12 cellular contexts compared by ENCODE assay signal in the genomic region with DNA sequence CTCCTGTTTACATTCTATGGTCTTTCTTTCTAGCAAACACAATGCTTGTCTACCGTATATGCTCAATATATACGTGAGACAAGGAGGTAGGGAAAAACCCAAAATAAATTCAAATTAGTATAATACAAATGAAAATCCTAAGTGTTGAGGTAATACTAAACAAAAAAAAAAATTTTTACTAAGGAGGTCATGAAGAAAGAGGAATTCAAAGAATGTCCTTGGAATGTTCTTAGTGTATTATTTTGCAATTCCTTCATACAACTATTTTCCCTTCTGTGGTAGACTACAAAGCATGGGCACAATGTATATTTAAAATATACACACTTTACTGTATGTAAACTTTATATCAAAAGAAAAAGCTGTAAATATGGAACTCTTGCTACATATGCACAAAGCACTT. TPM values are rescaled to one million over a fixed set of nuclear protein-coding genes. Genes with fewer than 3 reads are reported as not detected.
DNase-seq lines count a peak whose midpoint lies in the region; ATAC-seq and TF ChIP-seq lines count a peak whose summit lies in the region.
"Had no signal": no experiment of that assay in that cellular context is flagged by ENCODE, and none has a peak within 500 bp of the region (broad histone marks: within the 10 kb centered on the region; RNA-seq: fewer than 3 reads in every experiment).

No MANE protein-coding gene starts in this region.

- TF ChIP-seq CTCF in fibroblast of pulmonary artery (IDR thresholded peaks at IDR 0.05; ENCODE audit: low read length, missing control alignments) (no peak), sigmoid colon (IDR thresholded peaks at IDR 0.05) (no peak), heart right ventricle (IDR thresholded peaks at IDR 0.05) (no peak)

- H3K27me3 ChIP-seq in GM23248 (replicated peaks; ENCODE audit: insufficient read depth) (no peaks in the 10 kb centered on the region), skeletal muscle satellite cell (ENCODE audit: control insufficient read depth, insufficient read depth, low read length) (no peaks in the 10 kb centered on the region), sigmoid colon (no peaks in the 10 kb centered on the region), heart right ventricle (no peaks in the 10 kb centered on the region)
- H3K27me3 ChIP-seq: hepatocyte, neural progenitor cell had no signal

- intact Hi-C loops in sigmoid colon (cut with DNase I), result no loop called here
- intact Hi-C loops in heart right ventricle (cut with DNase I), result loop anchor here in 1 of 10 donors (10.0 kb wide), 1 partner anchor 57 kb away; no protein-coding TSS in a partner anchor

- H2AFZ ChIP-seq in GM23248, result no peak overlapping the region
- H2AFZ ChIP-seq: hepatocyte, neural progenitor cell had no signal

- 33 to 34% methylated on average over 2 of the region's 2 CpGs for WGBS in GM23248 (ENCODE audit: low coverage in 1 of 2, low lambda C conversion rate in 2 of 2, missing lambda C conversion rate in 2 of 2), 2 experiments
- 90 to 98% methylated on average over 2 of the region's 2 CpGs for WGBS in sigmoid colon, 2 donors
- WGBS in heart right ventricle, 2 donors, result 84% methylated on average over 2 of the region's 2 CpGs

- no peaks in the 10 kb centered on the region for H3K9me3 ChIP-seq in GM23248 (ENCODE audit: low read depth)
- H3K9me3 ChIP-seq in skeletal muscle satellite cell (replicated peaks; ENCODE audit: low read length), result no peaks in the 10 kb centered on the region
- H3K9me3 ChIP-seq in sigmoid colon, result no peaks in the 10 kb centered on the region
- no peaks in the 10 kb centered on the region for H3K9me3 ChIP-seq in heart right ventricle

- no peaks in the 10 kb centered on the region for H3K9me2 ChIP-seq in GM23248 (ENCODE audit: insufficient read depth)

- peak; percentile 65 for DNase-seq in GM23248
- DNase-seq in fibroblast of pulmonary artery (ENCODE audit: low read depth), result peak; percentile 78
- no peak for DNase-seq in sigmoid colon
- DNase-seq in heart right ventricle, result no peak
- DNase-seq: effector CD4-positive, alpha-beta T cell had no signal

- peaks cover 10% of the 10 kb centered on the region; the same call in 1 of the 2 replicates for H3F3A ChIP-seq in GM23248 (ENCODE audit: insufficient read depth)

- H3K36me3 ChIP-seq in GM23248 (ENCODE audit: low read depth), result no peaks in the 10 kb centered on the region
- H3K36me3 ChIP-seq in skeletal muscle satellite cell (ENCODE audit: insufficient read depth, low read length), result peaks cover 8% of the 10 kb centered on the region
- peaks cover 0 to 17% (median 0%) of the 10 kb centered on the region in 4 donors for H3K36me3 ChIP-seq in sigmoid colon
- peaks cover 0 to 29% (median 7%) of the 10 kb centered on the region in 9 donors for H3K36me3 ChIP-seq in heart right ventricle

- peak overlapping the region; percentile 42 for H3K27ac ChIP-seq in GM23248
- H3K27ac ChIP-seq in sigmoid colon, result no peak overlapping the region
- H3K27ac ChIP-seq in heart right ventricle, result no peak overlapping the region
- H3K27ac ChIP-seq: hepatocyte, neural progenitor cell had no signal

- H3K4me3 ChIP-seq in GM23248 (peak overlapping the region; percentile 22), fibroblast of pulmonary artery (replicated peaks; ENCODE audit: low read depth, low read length) (no peak overlapping the region), skeletal muscle satellite cell (ENCODE audit: low read length) (no peak overlapping the region), sigmoid colon (no peak overlapping the region), heart right ventricle (no peak overlapping the region)
- H3K4me3 ChIP-seq: hepatocyte, neural progenitor cell, smooth muscle cell had no signal

- H3K79me2 ChIP-seq in GM23248 (ENCODE audit: insufficient read depth), result peaks cover 77% of the 10 kb centered on the region

- no peak overlapping the region for H3K9ac ChIP-seq in GM23248
- peak overlapping the region; percentile 19 for H3K9ac ChIP-seq in skeletal muscle satellite cell (ENCODE audit: low read depth, low read length)
- H3K9ac ChIP-seq: neural progenitor cell had no signal

- in situ Hi-C loops in GM23248 (cut with MboI), result no loop called here

- ATAC-seq in SK-N-SH treated with all-trans-retinoic acid at 6 μM for 48 hours, result peak; percentile 65; the same call in 2 of the 3 replicates
- no peak for ATAC-seq in heart right ventricle
- ATAC-seq in GM19452 (IDR thresholded peaks at IDR 0.05; ENCODE audit: unreplicated experiment), result no peak
- ATAC-seq: HCT116 had no signal

- H3K4me1 ChIP-seq in GM23248 (ENCODE audit: insufficient read depth) (peaks cover 19% of the 10 kb centered on the region), skeletal muscle satellite cell (ENCODE audit: control insufficient read depth, insufficient read depth, low read length) (peaks cover 14% of the 10 kb centered on the region), sigmoid colon (peaks cover 0 to 10% (median 4%) of the 10 kb centered on the region in 4 donors), heart right ventricle (peaks cover 0 to 22% (median 5%) of the 10 kb centered on the region in 9 donors)
- H3K4me1 ChIP-seq: neural progenitor cell had no signal

- TF ChIP-seq EP300 in sigmoid colon (IDR thresholded peaks at IDR 0.05), result no peak

- no peaks in the 10 kb centered on the region for H4K20me1 ChIP-seq in GM23248 (ENCODE audit: insufficient read depth)

- no peak for TF ChIP-seq POLR2A in sigmoid colon (IDR thresholded peaks at IDR 0.05)

- H3K4me2 ChIP-seq in GM23248 (ENCODE audit: unreplicated experiment) (peak overlapping the region; percentile 33), skeletal muscle satellite cell (ENCODE audit: low read length) (peak overlapping the region; percentile 56)
- H3K4me2 ChIP-seq: hepatocyte, neural progenitor cell, smooth muscle cell had no signal

TF ChIP-seq in SK-N-SH treated with all-trans-retinoic acid at 6 μM for 48 hours, 23 proteins besides CTCF, POLR2A, EP300 and RAD21:
- TF ChIP-seq ESRRG (CRISPR knock-in tag; IDR thresholded peaks at IDR 0.05) (no peak), ZC3H10 (CRISPR knock-in tag; IDR thresholded peaks at IDR 0.05) (no peak), TOX (CRISPR knock-in tag; IDR thresholded peaks at IDR 0.05; ENCODE audit: borderline replicate concordance) (no peak)

RNA-seq across cellular contexts. Expression of a gene that starts 36.4 kb away (rescaled TPM):
- 25.7 and 31.8 TPM in 2 replicates for total RNA-seq in GM23248 (2014; rRNA removed; shearing (Covaris generic))
- polyA plus RNA-seq in GM23248 (2016; fragmentation: Nextera tagmentation; extraction: Ambion mirVana) (14.2 and 14.5 TPM in 2 replicates), sigmoid colon (10 to 100 TPM in 1 of 3 donors, 1 to 10 TPM in 2; 6.0 to 10.0 (median 9.7) TPM), heart right ventricle (10 to 100 TPM in 1 of 2 donors, 1 to 10 TPM in 1; 6.7 to 17.9 TPM)
- 29.9 and 37.8 TPM in 2 replicates for total RNA-seq in skeletal muscle satellite cell (2012; rRNA removed)
- total RNA-seq in sigmoid colon (10 to 100 TPM; 52.9 to 72.6 (median 65.7) TPM), heart right ventricle (10 to 100 TPM; 29.9 to 43.7 (median 32.7) TPM)

Comparison
In these comparisons a context has a peak if more than half of its experiments do, and no peak if none do; other contexts are left out.
1. DNase-seq: peak in GM23248 (single experiment) and fibroblast of pulmonary artery (single experiment); none in sigmoid colon (single experiment) and heart right ventricle (0 of 2).